17 cellular contexts compared by ENCODE assay signal in genomic region chr6:91483415-91483814, GRCh38.
A peak's percentile ranks its signal among the peaks of the same experiment; 100 is the strongest.
DNase-seq lines count a peak whose midpoint lies in the region; ATAC-seq, FAIRE-seq and TF ChIP-seq lines count a peak whose summit lies in the region.
"Had no signal": no experiment of that assay in that cellular context is flagged by ENCODE, and none has a peak within 500 bp of the region (broad histone marks: within the 10 kb centered on the region; RNA-seq: fewer than 3 reads in every experiment).

No MANE protein-coding gene starts in this region.

- no peak overlapping the region for H3K4me3 ChIP-seq in GM06990 (replicated peaks; ENCODE audit: low read depth, low read length)
- H3K4me3 ChIP-seq: A549, GM23248, MG63, PC-9 had no signal

- no peak for FAIRE-seq in frontal cortex (lab: Jason Lieb, UNC)
- FAIRE-seq: A549 had no signal

- H3K36me3 ChIP-seq in GM06990 (ENCODE audit: control insufficient read depth, insufficient read depth, low read length), result no peaks in the 10 kb centered on the region
- H3K36me3 ChIP-seq: MG63 had no signal

- peak; percentile 20 for DNase-seq in GM06990 (ENCODE audit: extremely low read depth, insufficient read length)
- DNase-seq in NCI-H1092 (lab: John Stamatoyannopoulos, UW), result no peak
- no peak for DNase-seq in frontal cortex (ENCODE audit: low spot score in 2 of 2)
- DNase-seq in iPS-NIHi11 (ENCODE audit: low spot score), result no peak
- DNase-seq in SK-N-DZ (ENCODE audit: low spot score), result no peak
- DNase-seq: activated CD4-positive, alpha-beta T cell treated with anti-CD3 and anti-CD28 coated beads for 48 hours; activated T-cell treated with anti-CD3 and anti-CD28 coated beads, Interleukin-2, amount 50 U/mL, for 72 hours; foreskin fibroblast; GM23248; MG63; PC-9; stimulated activated CD8-positive, alpha-beta memory T cell treated with anti-CD3 and anti-CD28 coated beads, Interleukin-4, amount 100 ng/mL, for 48 hours; T-helper 1 cell had no signal

- TF ChIP-seq CTCF in GM06990 (IDR thresholded peaks at IDR 0.05; ENCODE audit: insufficient read depth, low read length, poor library complexity, severe bottlenecking), result no peak

- H3K27me3 ChIP-seq in GM06990 (replicated peaks; ENCODE audit: control insufficient read depth, insufficient read depth, low read length), result no peaks in the 10 kb centered on the region
- H3K27me3 ChIP-seq: MG63 had no signal

- peak; percentile 34 for ATAC-seq in GM19043 (IDR thresholded peaks at IDR 0.05; ENCODE audit: low read depth, unreplicated experiment)
- peak; percentile 48 for ATAC-seq in HG02759 (IDR thresholded peaks at IDR 0.05; ENCODE audit: unreplicated experiment)
- ATAC-seq in HG03432 (IDR thresholded peaks at IDR 0.05; ENCODE audit: unreplicated experiment), result peak; percentile 51
- ATAC-seq: A549; activated T-cell treated with anti-CD3 and anti-CD28 coated beads, Interleukin-2, amount 50 U/mL, for 72 hours had no signal
